Comparison of ENCODE assay signal across 8 cellular contexts in the genomic region with DNA sequence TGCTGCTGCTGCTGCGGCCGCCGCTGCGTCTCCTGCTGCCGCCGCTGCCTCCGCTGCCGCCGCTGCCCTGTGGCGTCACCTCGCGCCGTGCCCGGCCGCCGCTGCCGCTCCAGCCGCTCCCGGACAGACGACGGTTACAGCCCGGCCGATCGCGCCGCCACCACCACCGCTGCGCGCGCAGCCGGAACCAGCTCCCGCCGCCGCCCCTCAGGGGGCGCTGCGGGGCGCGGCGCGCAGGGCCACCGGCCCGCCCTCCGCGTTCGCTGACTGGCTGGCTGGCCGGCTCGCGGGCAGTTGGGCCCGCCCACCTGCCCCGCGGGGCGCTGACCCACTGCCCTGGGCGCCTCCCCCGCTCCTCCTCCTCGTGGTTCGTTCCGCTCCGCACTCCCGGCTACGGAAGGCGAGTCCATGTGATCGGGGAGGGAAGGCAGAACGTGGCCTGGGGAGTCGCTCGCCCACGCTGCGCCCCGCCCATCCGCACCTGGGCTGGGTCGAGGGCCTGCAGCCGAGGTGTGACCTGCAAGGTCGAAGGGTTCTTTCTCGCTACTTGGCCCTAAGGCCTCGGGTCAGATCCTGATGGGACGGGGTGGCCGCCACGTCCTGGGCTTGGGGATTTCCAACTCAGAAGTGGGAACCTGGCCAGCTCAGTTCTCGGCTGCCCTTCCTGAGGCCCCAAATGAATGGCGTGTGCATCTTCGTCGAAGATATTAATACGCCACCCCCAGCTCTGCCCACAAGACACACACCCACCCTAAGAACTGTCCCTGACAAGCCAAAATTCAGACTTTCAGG. TPM values are rescaled to one million over a fixed set of nuclear protein-coding genes. Genes with fewer than 3 reads are reported as not detected.
A peak's percentile ranks its signal among the peaks of the same experiment; 100 is the strongest.
DNase-seq lines count a peak whose midpoint lies in the region; ATAC-seq, FAIRE-seq and TF ChIP-seq lines count a peak whose summit lies in the region.

A gene (minus strand): TSS at position 185 of the 792 bp plus-strand sequence. CDS start 19,303 bp downstream, outside the sequence.

- H2AFZ ChIP-seq in SU-DHL-6 (ENCODE audit: low read depth, low read length, severe bottlenecking): peak within 1 kb of the TSS; percentile 36

- no peaks in the 10 kb centered on the region for H3K9me3 Mint-ChIP-seq in activated naive CD8-positive, alpha-beta T cell treated with anti-CD3 and anti-CD28 coated beads, Interleukin-2, amount 50 U/mL, for 24 hours

- peaks cover 23% of the 10 kb centered on the region for H3F3A ChIP-seq in SU-DHL-6 (ENCODE audit: insufficient read depth)

- peak; percentile 49; the same call in 2 of the 3 replicates for TF ChIP-seq CTCF in GM12872 (IDR thresholded peaks at IDR 0.05; ENCODE audit: insufficient read depth, low read depth, low read length)
- TF ChIP-seq CTCF in SU-DHL-6 (IDR thresholded peaks at IDR 0.05; ENCODE audit: insufficient read depth, low read length, poor library complexity, severe bottlenecking): no peak
- TF ChIP-seq CTCF in pancreas (IDR thresholded peaks at IDR 0.05): peak in 3 of 4 donors; percentile 11 to 38 (median 34)
- peak; percentile 33 to 99 (median 88) for TF ChIP-seq CTCF in tibial nerve (IDR thresholded peaks at IDR 0.05)

- H3K27ac Mint-ChIP-seq in activated naive CD8-positive, alpha-beta T cell treated with anti-CD3 and anti-CD28 coated beads, Interleukin-2, amount 50 U/mL, for 24 hours: peak within 1 kb of the TSS; percentile 95

- TF ChIP-seq POLR2A in tibial nerve (IDR thresholded peaks at IDR 0.05): peak; percentile 97

- peaks cover 74% of the 10 kb centered on the region for H3K4me1 Mint-ChIP-seq in activated naive CD8-positive, alpha-beta T cell treated with anti-CD3 and anti-CD28 coated beads, Interleukin-2, amount 50 U/mL, for 24 hours

- H3K4me1 ChIP-seq in pancreas (peaks cover 19 to 50% (median 46%) of the 10 kb centered on the region in 3 donors), tibial nerve (peaks cover 0 to 56% (median 48%) of the 10 kb centered on the region in 4 donors)

- ATAC-seq in HG02610 (IDR thresholded peaks at IDR 0.05; ENCODE audit: unreplicated experiment): peak; percentile 75
- ATAC-seq in activated naive CD8-positive, alpha-beta T cell treated with anti-CD3 and anti-CD28 coated beads, Interleukin-2, amount 50 U/mL, for 24 hours: peak; percentile 55
- peak; percentile 94 for ATAC-seq in Right ventricle myocardium superior (ENCODE audit: poor library complexity)
- ATAC-seq in pancreas: peak; percentile 87 to 93 (median 90)

- peak within 1 kb of the TSS; percentile 75 for H3K9ac ChIP-seq in SU-DHL-6 (ENCODE audit: low read length)

- TF ChIP-seq EP300 in tibial nerve (IDR thresholded peaks at IDR 0.05): peak; percentile 76 to 83

- peaks cover 45% of the 10 kb centered on the region for H3K79me2 ChIP-seq in SU-DHL-6 (ENCODE audit: insufficient read depth, low read length)

- DNase-seq in NCI-H1092 treated with DMSO at 0.1 percent for 48 hours (lab: John Stamatoyannopoulos, UW) (peak; percentile 95), Right ventricle myocardium superior (peak; percentile 95), pancreas (peak; percentile 95 to 98 (median 95)), tibial nerve (ENCODE audit: low spot score in 2 of 2) (peak; percentile 79 to 84)
- DNase-seq in activated naive CD8-positive, alpha-beta T cell treated with anti-CD3 and anti-CD28 coated beads, Interleukin-2, amount 50 U/mL, for 24 hours: peak; percentile 89

- peak within 1 kb of the TSS; percentile 73 for H3K4me3 ChIP-seq in SU-DHL-6 (ENCODE audit: insufficient read depth, low read length, poor library complexity, severe bottlenecking)
- H3K4me3 ChIP-seq in pancreas: peak within 1 kb of the TSS; percentile 32 to 62 (median 60)
- H3K4me3 ChIP-seq in tibial nerve: peak within 1 kb of the TSS; percentile 54 to 90 (median 76)

- intact Hi-C loops in Right ventricle myocardium superior (cut with DNase I) (no loop called here), pancreas (cut with DNase I) (no loop called here)

- no peaks in the 10 kb centered on the region for H3K27me3 Mint-ChIP-seq in activated naive CD8-positive, alpha-beta T cell treated with anti-CD3 and anti-CD28 coated beads, Interleukin-2, amount 50 U/mL, for 24 hours

- no peak for FAIRE-seq in pancreas (lab: Jason Lieb, UNC)

- H3K4me2 ChIP-seq in SU-DHL-6 (ENCODE audit: low read depth, low read length, poor library complexity, severe bottlenecking): peak within 1 kb of the TSS; percentile 87

- peaks cover 23% of the 10 kb centered on the region for H3K36me3 Mint-ChIP-seq in activated naive CD8-positive, alpha-beta T cell treated with anti-CD3 and anti-CD28 coated beads, Interleukin-2, amount 50 U/mL, for 24 hours (ENCODE audit: low read depth)

- no peaks in the 10 kb centered on the region for H3K27me3 ChIP-seq in SU-DHL-6 (ENCODE audit: low read length)
- no peaks in the 10 kb centered on the region for H3K27me3 ChIP-seq in pancreas
- no peaks in the 10 kb centered on the region for H3K27me3 ChIP-seq in tibial nerve

- H4K20me1 ChIP-seq in SU-DHL-6 (ENCODE audit: low read depth, low read length): peaks cover 9% of the 10 kb centered on the region; the same call in 1 of the 2 replicates

- H3K27ac ChIP-seq in SU-DHL-6 (ENCODE audit: low read depth, low read length): peak within 1 kb of the TSS; percentile 69
- H3K27ac ChIP-seq in pancreas: peak within 1 kb of the TSS; percentile 83 to 93 (median 88)
- H3K27ac ChIP-seq in tibial nerve: peak within 1 kb of the TSS; percentile 85 to 98 (median 98)

- H3K9me2 ChIP-seq in SU-DHL-6 (replicated peaks; ENCODE audit: insufficient read depth, low read length): no peaks in the 10 kb centered on the region

- H3K9me3 ChIP-seq in SU-DHL-6 (ENCODE audit: insufficient read depth, low read length) (no peaks in the 10 kb centered on the region), pancreas (no peaks in the 10 kb centered on the region), tibial nerve (no peaks in the 10 kb centered on the region)

- 2% methylated on average over 38 to 82 of the region's 82 CpGs for whole genome bisulfite sequencing in pancreas, 2 donors
- WGBS in tibial nerve, 2 donors: 0 to 1% methylated on average over 15 to 48 of the region's 82 CpGs

- peak within 1 kb of the TSS; percentile 99 for H3K4me3 Mint-ChIP-seq in activated naive CD8-positive, alpha-beta T cell treated with anti-CD3 and anti-CD28 coated beads, Interleukin-2, amount 50 U/mL, for 24 hours

- no peaks in the 10 kb centered on the region for H3K36me3 ChIP-seq in SU-DHL-6 (ENCODE audit: low read length)
- no peaks in the 10 kb centered on the region for H3K36me3 ChIP-seq in pancreas
- no peaks in the 10 kb centered on the region for H3K36me3 ChIP-seq in tibial nerve

RNA-seq across cellular contexts. Expression of the gene that starts here (rescaled TPM):
- 271 TPM for total RNA-seq in Right ventricle myocardium superior
- 100 to 1,000 TPM in 2 of 6 donors, 10 to 100 TPM in 4; 58.1 to 137 (median 90.8) TPM for total RNA-seq in pancreas
- polyA plus RNA-seq in pancreas: 10 to 100 TPM; 37.7 to 42.1 TPM
- 100 to 1,000 TPM; 127 to 184 (median 159) TPM for total RNA-seq in tibial nerve

Comparison
In these comparisons a context has a peak if more than half of its experiments do, and no peak if none do; other contexts are left out.
1. Peak in every context shown above with its lines: DNase-seq, ATAC-seq, H3K4me3 ChIP-seq and H3K27ac ChIP-seq.